ENCODE assay signal across 27 cellular contexts in the genomic region with DNA sequence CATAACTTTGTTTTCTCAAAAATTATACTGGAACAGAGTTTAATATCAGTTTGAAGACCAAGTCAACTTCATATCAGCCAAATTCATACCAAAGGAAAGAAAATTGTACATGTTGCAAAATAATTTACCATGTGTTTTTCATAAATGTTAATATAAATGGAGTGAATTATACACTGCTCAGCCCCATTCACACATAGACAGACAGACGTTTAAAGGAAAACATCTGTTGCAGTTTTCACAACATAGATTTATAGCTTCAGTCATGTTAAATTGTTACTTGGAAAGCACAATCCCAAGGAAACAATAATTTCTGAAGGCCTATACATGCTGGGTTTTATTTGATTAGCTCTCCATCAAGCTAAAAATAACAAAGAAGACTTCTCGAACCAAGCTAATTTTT. TPM values are rescaled to one million over a fixed set of nuclear protein-coding genes. Genes with fewer than 3 reads are reported as not detected.
DNase-seq lines count a peak whose midpoint lies in the region; ATAC-seq and TF ChIP-seq lines count a peak whose summit lies in the region.
"Had no signal": no experiment of that assay in that cellular context is flagged by ENCODE, and none has a peak within 500 bp of the region (broad histone marks: within the 10 kb centered on the region; RNA-seq: fewer than 3 reads in every experiment).

No MANE protein-coding gene starts in this region.

- intact Hi-C loops in left lung (cut with DNase I) = no loop called here

- H3K27ac ChIP-seq in SK-N-SH (ENCODE audit: low read depth in 2 of 2, low read length in 1 of 2) (no peak overlapping the region), left lung (peak overlapping the region in 1 of 2 donors; percentile 42), Karpas-422 (ENCODE audit: low read length) (no peak overlapping the region)
- H3K27ac ChIP-seq: 22Rv1, BLaER1, HL-60, SJCRH30 had no signal

- H3K9me2 ChIP-seq in SK-N-SH (no peaks in the 10 kb centered on the region), Karpas-422 (replicated peaks; ENCODE audit: insufficient read depth, low read length) (no peaks in the 10 kb centered on the region)

- H3K4me2 ChIP-seq in SK-N-SH (no peak overlapping the region), Karpas-422 (ENCODE audit: low read depth, low read length, poor library complexity, severe bottlenecking) (no peak overlapping the region)
- H3K4me2 ChIP-seq: BLaER1, GM23338 had no signal

- peak in 1 of 2 experiments; percentile 57; a peak in 1 of 4 replicates for TF ChIP-seq EP300 in SK-N-SH (IDR thresholded peaks at IDR 0.05; ENCODE audit: borderline replicate concordance in 1 of 2, low read depth in 1 of 2, low read length in 1 of 2)

- peaks cover 5% of the 10 kb centered on the region for H3F3A ChIP-seq in SK-N-SH (replicated peaks; ENCODE audit: insufficient read depth)

- 29% methylated on average over 2 of the region's 2 CpGs for WGBS in SK-N-SH (ENCODE audit: low lambda C conversion rate)

- no peaks in the 10 kb centered on the region for H4K20me1 ChIP-seq in SK-N-SH (ENCODE audit: insufficient read depth)
- no peaks in the 10 kb centered on the region for H4K20me1 ChIP-seq in Karpas-422 (ENCODE audit: insufficient read depth, low read depth, low read length)
- H4K20me1 ChIP-seq: BLaER1 had no signal

- no peaks in the 10 kb centered on the region for H3K27me3 ChIP-seq in SK-N-SH (ENCODE audit: insufficient read depth)
- no peaks in the 10 kb centered on the region for H3K27me3 ChIP-seq in left lung
- H3K27me3 ChIP-seq in Karpas-422 (ENCODE audit: low read length) = no peaks in the 10 kb centered on the region
- H3K27me3 ChIP-seq: BLaER1, SJCRH30 had no signal

- CTCF ChIA-PET in SK-N-SH (lab: Yijun Ruan, JAX) = interaction anchor here (0.9 kb wide), 1 partner anchor 105 kb away, joined by 3 read pairs; no protein-coding TSS in a partner anchor

- no peak for TF ChIP-seq RAD21 in SK-N-SH (IDR thresholded peaks at IDR 0.05; ENCODE audit: low read length)

- no peaks in the 10 kb centered on the region for H3K36me3 ChIP-seq in SK-N-SH (replicated peaks in 1 of 2; ENCODE audit: control insufficient read depth in 1 of 2, insufficient read depth in 2 of 2, low read length in 1 of 2)
- no peaks in the 10 kb centered on the region for H3K36me3 ChIP-seq in left lung
- no peaks in the 10 kb centered on the region for H3K36me3 ChIP-seq in Karpas-422 (ENCODE audit: insufficient read depth, low read length)
- H3K36me3 ChIP-seq: BLaER1, SJCRH30 had no signal

- H3K4me3 ChIP-seq in SK-N-SH (ENCODE audit: low read depth in 2 of 2, low read length in 1 of 2) = no peak overlapping the region
- H3K4me3 ChIP-seq in left lung = no peak overlapping the region
- H3K4me3 ChIP-seq in Karpas-422 (ENCODE audit: low read length) = no peak overlapping the region
- H3K4me3 ChIP-seq: BLaER1, GM23338, SJCRH30 had no signal

- H2AFZ ChIP-seq in SK-N-SH (ENCODE audit: low read depth) = no peak overlapping the region
- no peak overlapping the region for H2AFZ ChIP-seq in Karpas-422 (ENCODE audit: low read length)
- H2AFZ ChIP-seq: GM23338 had no signal

- no peak overlapping the region for H3K9ac ChIP-seq in SK-N-SH
- no peak overlapping the region for H3K9ac ChIP-seq in Karpas-422 (ENCODE audit: low read length)
- H3K9ac ChIP-seq: BLaER1 had no signal

- H3K4me1 ChIP-seq in SK-N-SH (ENCODE audit: control insufficient read depth in 1 of 2, insufficient read depth in 2 of 2, low read depth in 1 of 2, low read length in 1 of 2) (peaks cover 0 to 2% of the 10 kb centered on the region in 2 experiments; a peak in 2 of 4 replicates), left lung (no peaks in the 10 kb centered on the region), Karpas-422 (ENCODE audit: low read length) (no peaks in the 10 kb centered on the region)
- H3K4me1 ChIP-seq: BLaER1 had no signal

- peak; percentile 42 for DNase-seq in DMS 273 (lab: John Stamatoyannopoulos, UW; ENCODE audit: unreplicated experiment)
- DNase-seq in DMS 273 treated with DMSO at 0.1 percent for 48 hours (lab: John Stamatoyannopoulos, UW) = no peak
- DNase-seq in SK-N-SH = no peak
- DNase-seq in fibroblast of gingiva (ENCODE audit: low read depth) = peak; percentile 50
- no peak for DNase-seq in left lung
- DNase-seq in Karpas-422 = no peak
- DNase-seq: ACHN; DMS53; H9; HFFc6; NCI-H1092; NCI-H1436; NCI-H187; NCI-H524 treated with DMSO at 0.1 percent for 48 hours; NCI-H82; NK-92 treated with Interleukin-12 subunit alpha and Interleukin-12 subunit beta, amount 100 ng/mL, for 24 hours; PC-3; SJCRH30 had no signal

- H3K79me2 ChIP-seq in SK-N-SH (ENCODE audit: insufficient read depth) (no peaks in the 10 kb centered on the region), Karpas-422 (ENCODE audit: low read length) (no peaks in the 10 kb centered on the region)

- POLR2A ChIA-PET in SK-N-SH (lab: Yijun Ruan, JAX) = no interaction called here

- no peaks in the 10 kb centered on the region for H3K9me3 ChIP-seq in SK-N-SH
- no peaks in the 10 kb centered on the region for H3K9me3 ChIP-seq in left lung
- H3K9me3 ChIP-seq in Karpas-422 (ENCODE audit: low read length) = no peaks in the 10 kb centered on the region
- H3K9me3 ChIP-seq: BLaER1 had no signal

- TF ChIP-seq CTCF in SK-N-SH (IDR thresholded peaks at IDR 0.05) = no peak
- no peak for TF ChIP-seq CTCF in left lung (IDR thresholded peaks at IDR 0.05)

- ATAC-seq in left lung = peak; percentile 17
- ATAC-seq in HG03135 (IDR thresholded peaks at IDR 0.05; ENCODE audit: unreplicated experiment) = no peak
- no peak for ATAC-seq in GM19324 (IDR thresholded peaks at IDR 0.05; ENCODE audit: low FRiP score, unreplicated experiment)
- ATAC-seq: GM23338, PC-3, Right ventricle myocardium inferior had no signal

TF ChIP-seq in SK-N-SH, 30 proteins besides CTCF, POLR2A, EP300 and RAD21:
- TF ChIP-seq, protein P1, sequence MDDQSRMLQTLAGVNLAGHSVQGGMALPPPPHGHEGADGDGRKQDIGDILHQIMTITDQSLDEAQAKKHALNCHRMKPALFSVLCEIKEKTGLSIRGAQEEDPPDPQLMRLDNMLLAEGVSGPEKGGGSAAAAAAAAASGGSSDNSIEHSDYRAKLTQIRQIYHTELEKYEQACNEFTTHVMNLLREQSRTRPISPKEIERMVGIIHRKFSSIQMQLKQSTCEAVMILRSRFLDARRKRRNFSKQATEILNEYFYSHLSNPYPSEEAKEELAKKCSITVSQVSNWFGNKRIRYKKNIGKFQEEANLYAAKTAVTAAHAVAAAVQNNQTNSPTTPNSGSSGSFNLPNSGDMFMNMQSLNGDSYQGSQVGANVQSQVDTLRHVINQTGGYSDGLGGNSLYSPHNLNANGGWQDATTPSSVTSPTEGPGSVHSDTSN (IDR thresholded peaks at IDR 0.05) = no peak
- peak; percentile 40; the same call in 1 of the 2 replicates for TF ChIP-seq TCF12 (IDR thresholded peaks at IDR 0.05)

RNA-seq across cellular contexts. Expression of a gene that starts 27.8 kb away (rescaled TPM):
- 6.8 and 11.1 TPM in 2 replicates for polyA plus RNA-seq in SK-N-SH (2012; rRNA removed)
- 3.3 and 5.5 TPM in 2 replicates for polyA plus RNA-seq in SK-N-SH (2012; cell fraction: cytosol; rRNA removed)
- polyA plus RNA-seq in SK-N-SH (2012; cell fraction: nucleus; rRNA removed) = 23.7 and 41.7 TPM in 2 replicates
- 10 to 100 TPM; 55.9 to 60.2 TPM for total RNA-seq in left lung
- total RNA-seq in Karpas-422 (2014; rRNA removed; shearing (Covaris generic); ENCODE audit: low replicate concordance) = not detected in 2 replicates
- total RNA-seq: SJCRH30 had no signal

RNA-seq across cellular contexts. Expression of a gene that starts 49.2 kb away (rescaled TPM):
- 67.6 and 72.7 TPM in 2 replicates for polyA plus RNA-seq in SK-N-SH (2012; rRNA removed)
- 36.8 and 50.6 TPM in 2 replicates for polyA plus RNA-seq in SK-N-SH (2012; cell fraction: cytosol; rRNA removed)
- 97.5 and 115 TPM in 2 replicates for polyA plus RNA-seq in SK-N-SH (2012; cell fraction: nucleus; rRNA removed)
- 100 to 1,000 TPM; 123 to 279 TPM for total RNA-seq in left lung
- total RNA-seq in Karpas-422 (2014; rRNA removed; shearing (Covaris generic); ENCODE audit: low replicate concordance) = not detected in 2 replicates
- polyA plus RNA-seq: CD4-positive, CD25-positive, alpha-beta regulatory T cell; IgD-negative memory B cell had no signal

Comparison
In these comparisons a context has a peak if more than half of its experiments do, and no peak if none do; other contexts are left out.
1. DNase-seq: peak in DMS 273 (single experiment) and fibroblast of gingiva (single experiment); none in DMS 273 treated with DMSO at 0.1 percent for 48 hours (single experiment), SK-N-SH (single experiment), left lung (0 of 2) and Karpas-422 (single experiment).
2. RNA of a gene that starts 27.8 kb away (total RNA-seq): 55.9 to 60.2 TPM in left lung; not detected in Karpas-422; every median in the first group is over 10 times any median in the second.
3. RNA of a gene that starts 49.2 kb away (total RNA-seq): 123 to 279 TPM in left lung; not detected in Karpas-422; every median in the first group is over 100 times any median in the second.